Comparison of ENCODE assay signal across 25 cellular contexts in genomic region chr12:80895240-80895639, GRCh38. TPM values are rescaled to one million over a fixed set of nuclear protein-coding genes. Genes with fewer than 3 reads are reported as not detected.
"Had no signal": no experiment of that assay in that cellular context is flagged by ENCODE, and none has a peak within 500 bp of the region (broad histone marks: within the 10 kb centered on the region; RNA-seq: fewer than 3 reads in every experiment).

No MANE protein-coding gene starts in this region.

- H3K9ac ChIP-seq: neural progenitor cell had no signal

- H3K9me3 ChIP-seq: left lung, ovary, right atrium auricular region, suprapubic skin, thoracic aorta, tibial artery, upper lobe of right lung had no signal

- H3K4me1 ChIP-seq: left lung, neural progenitor cell, right atrium auricular region, spleen, suprapubic skin, tibial artery, upper lobe of right lung had no signal

- ATAC-seq: left cardiac atrium; left lung; natural killer cell; sciatic nerve; stimulated activated effector memory CD8-positive, alpha-beta T cell treated with anti-CD3 and anti-CD28 coated beads, Interleukin-12 subunit alpha, Interleukin-12 subunit beta, amount 100 ng/mL, for 72 hours; upper lobe of right lung had no signal

- H2AFZ ChIP-seq: neural progenitor cell had no signal

- FAIRE-seq: keratinocyte, small intestine, urothelium cell line had no signal

- H3K27me3 ChIP-seq: left lung, neural progenitor cell, ovary, right atrium auricular region, spleen, suprapubic skin, tibial artery, upper lobe of right lung had no signal

- H3K36me3 ChIP-seq: left lung, neural progenitor cell, ovary, right atrium auricular region, spleen, suprapubic skin, thoracic aorta, tibial artery, upper lobe of right lung had no signal

- H3K4me3 ChIP-seq: left lung, lung, neural progenitor cell, ovary, right atrium auricular region, spleen, suprapubic skin, thoracic aorta, tibial artery, upper lobe of right lung had no signal

- DNase-seq: hippocampal formation; kidney glomerular epithelial cell; left cardiac atrium; left lung; mesendoderm; naive B cell; natural killer cell; nephron progenitor cell; ovary; small intestine; spleen; stimulated activated CD4-positive, alpha-beta T cell treated with anti-CD3 and anti-CD28 coated beads, Interleukin-4, amount 100 ng/mL, for 24 hours; stimulated activated naive CD4-positive, alpha-beta T cell; tibial artery; trophoblast cell; upper lobe of right lung had no signal

- H3K27ac ChIP-seq: left lung, neural progenitor cell, ovary, suprapubic skin, thoracic aorta, tibial artery, upper lobe of right lung had no signal

- H3K4me2 ChIP-seq: neural progenitor cell had no signal

RNA-seq across cellular contexts. Expression of gene LIN7A, which starts 42.5 kb away (rescaled TPM):
- polyA plus RNA-seq: keratinocyte had no signal
